20 cellular contexts compared by ENCODE assay signal in the genomic region with DNA sequence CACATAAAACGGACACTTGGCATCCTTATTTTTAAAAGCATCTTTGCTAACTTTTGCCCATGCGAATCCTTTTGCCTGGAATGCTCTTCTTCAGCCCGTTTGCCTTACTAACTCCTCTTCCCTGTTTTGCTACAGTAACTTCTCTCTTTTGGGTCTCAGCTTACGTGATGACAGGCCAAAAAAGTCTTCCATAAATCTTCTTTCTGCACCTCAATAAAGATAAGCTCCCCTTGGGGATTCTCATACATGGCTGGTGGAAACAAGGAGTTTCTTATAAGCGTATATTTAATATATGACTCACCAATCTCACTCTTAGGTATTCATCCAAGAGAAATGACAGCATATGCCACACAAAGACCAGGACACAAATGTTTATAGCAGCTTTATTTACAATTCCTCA.
"Had no signal": no experiment of that assay in that cellular context is flagged by ENCODE, and none has a peak within 500 bp of the region (broad histone marks: within the 10 kb centered on the region; RNA-seq: fewer than 3 reads in every experiment).

No MANE protein-coding gene starts in this region.

- H3K27ac ChIP-seq: HL-60, RWPE1 had no signal

- ATAC-seq: Panc1, SK-N-SH treated with all-trans-retinoic acid at 6 μM for 48 hours had no signal

- DNase-seq: Karpas-422, KG1, MM.1S, NCI-H1092 treated with DMSO at 0.1 percent for 48 hours, NCI-H1436, NCI-H187, NCI-H2029, NCI-H2081 treated with DMSO at 0.1 percent for 48 hours, NCI-H2171, NCI-H226, NCI-H446, NCI-H510A, NCI-H524 treated with DMSO at 0.1 percent for 48 hours, NCI-H69, NCI-H774, SHP77 had no signal
